Comparison of ENCODE assay signal across 8 cellular contexts in the genomic region with DNA sequence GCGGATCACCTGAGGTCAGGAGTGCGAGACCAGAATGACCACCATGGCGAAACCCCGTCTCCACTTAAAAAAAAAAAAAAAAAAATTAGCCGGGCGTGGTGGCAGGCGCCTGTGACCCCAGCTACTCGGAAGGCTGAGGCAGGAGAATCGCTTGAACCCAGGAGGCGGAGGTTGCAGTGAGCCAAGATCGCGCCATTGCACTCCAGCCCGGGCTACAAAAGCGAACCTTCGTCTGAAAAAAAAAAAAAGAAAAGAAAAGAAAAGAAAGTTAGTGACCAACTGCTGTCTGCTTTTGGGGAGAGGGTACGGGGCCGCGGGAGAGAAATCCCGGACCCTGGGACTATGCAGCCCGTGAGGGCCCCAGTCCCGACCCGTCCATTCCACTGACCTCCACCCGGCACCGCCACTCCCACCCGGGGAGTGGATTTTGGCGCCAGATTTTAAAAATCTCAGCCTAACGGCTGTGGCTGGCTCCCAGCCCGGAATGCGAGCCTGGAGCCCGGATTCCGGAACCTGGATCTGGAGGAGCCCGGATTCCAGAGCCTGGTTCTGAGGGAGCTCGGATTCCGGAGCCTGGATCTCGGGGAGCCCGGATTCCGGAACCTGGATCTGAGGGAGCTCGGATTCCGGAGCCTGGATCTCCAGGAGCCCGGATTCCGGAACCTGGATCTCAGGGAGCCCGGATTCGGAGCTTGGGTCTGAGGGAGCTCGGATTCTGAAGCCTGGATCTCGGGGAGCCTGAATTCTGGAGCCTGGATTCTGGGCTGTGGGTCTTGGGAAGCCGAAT. TPM values are rescaled to one million over a fixed set of nuclear protein-coding genes. Genes with fewer than 3 reads are reported as not detected.
DNase-seq lines count a peak whose midpoint lies in the region; ATAC-seq and TF ChIP-seq lines count a peak whose summit lies in the region.

No MANE protein-coding gene starts in this region.

- peak overlapping the region; percentile 4 to 47 for H3K27ac ChIP-seq in prostate gland

- DNase-seq in DMS79 treated with DMSO at 0.1 percent for 48 hours (lab: John Stamatoyannopoulos, UW), result peak; percentile 52
- DNase-seq in NCI-H187 (lab: John Stamatoyannopoulos, UW), result peak; percentile 86 to 88
- DNase-seq in astrocyte of the hippocampus (ENCODE audit: low read depth, low spot score), result peak; percentile 97
- DNase-seq in hippocampal formation (lab: John Stamatoyannopoulos, UW), result peak; percentile 76 to 78
- peak; percentile 83 for DNase-seq in prostate gland (ENCODE audit: low spot score)

- H3K9me3 ChIP-seq in prostate gland, result no peaks in the 10 kb centered on the region

- WGBS in prostate gland, result 10% methylated on average over 41 of the region's 46 CpGs

- no peaks in the 10 kb centered on the region for H3K27me3 ChIP-seq in prostate gland (replicated peaks; ENCODE audit: insufficient read depth)

- H3K4me1 ChIP-seq in prostate gland (replicated peaks), result peaks cover 11% of the 10 kb centered on the region

- TF ChIP-seq POLR2A in prostate gland (IDR thresholded peaks at IDR 0.05), result no peak

- TF ChIP-seq CTCF in prostate gland (IDR thresholded peaks at IDR 0.05), result no peak

- intact Hi-C loops in prostate gland (cut with DNase I), result no loop called here

- ATAC-seq in HG03469 (IDR thresholded peaks at IDR 0.05; ENCODE audit: unreplicated experiment) (no peak), GM18502 (IDR thresholded peaks at IDR 0.05; ENCODE audit: poor library complexity, unreplicated experiment) (no peak), GM19397 (IDR thresholded peaks at IDR 0.05; ENCODE audit: unreplicated experiment) (no peak)

- no peaks in the 10 kb centered on the region for H3K36me3 ChIP-seq in prostate gland

- H3K4me3 ChIP-seq in prostate gland, result peak overlapping the region; percentile 33 to 45

RNA-seq across cellular contexts. Expression of a gene that starts 6.1 kb away (rescaled TPM):
- total RNA-seq in prostate gland, result 10 to 100 TPM; 28.5 to 39.1 TPM

RNA-seq across cellular contexts. Expression of a gene that starts 13.1 kb away (rescaled TPM):
- total RNA-seq in prostate gland, result 10 to 100 TPM; 90.7 to 94.6 TPM

RNA-seq across cellular contexts. Expression of a gene that starts 35.4 kb away (rescaled TPM):
- total RNA-seq in prostate gland, result 10 to 100 TPM; 52.0 to 52.3 TPM
